ENCODE assay signal across 20 cellular contexts in genomic region chr12:12088147-12088546, GRCh38. TPM values are rescaled to one million over a fixed set of nuclear protein-coding genes. Genes with fewer than 3 reads are reported as not detected.
A peak's percentile ranks its signal among the peaks of the same experiment; 100 is the strongest.
DNase-seq lines count a peak whose midpoint lies in the region; ATAC-seq, FAIRE-seq and TF ChIP-seq lines count a peak whose summit lies in the region.
"Had no signal": no experiment of that assay in that cellular context is flagged by ENCODE, and none has a peak within 500 bp of the region (broad histone marks: within the 10 kb centered on the region; RNA-seq: fewer than 3 reads in every experiment).

No MANE protein-coding gene starts in this region.

- H3K27ac ChIP-seq in HUES64 (ENCODE audit: low read depth, low read length) (peak overlapping the region; percentile 93; the same call in 1 of the 2 replicates), astrocyte (ENCODE audit: low read depth, low read length) (no peak overlapping the region), parathyroid adenoma (no peak overlapping the region)
- H3K27ac ChIP-seq: A549 had no signal

- no peak overlapping the region for H3K4me3 ChIP-seq in HUES64 (ENCODE audit: low read length)
- H3K4me3 ChIP-seq in astrocyte (ENCODE audit: insufficient read depth, low read depth, low read length) = no peak overlapping the region
- no peak overlapping the region for H3K4me3 ChIP-seq in parathyroid adenoma (ENCODE audit: low read depth, low read length)
- H3K4me3 ChIP-seq: A549 had no signal

- 92% methylated on average over 10 of the region's 10 CpGs for WGBS in HUES64

- TF ChIP-seq CTCF in astrocyte (IDR thresholded peaks at IDR 0.05; ENCODE audit: insufficient read depth, low read depth, low read length) (no peak), parathyroid adenoma (IDR thresholded peaks at IDR 0.05) (no peak)

- H3K4me1 ChIP-seq in HUES64 (ENCODE audit: insufficient read depth, low read length) (peaks cover 22% of the 10 kb centered on the region), astrocyte (ENCODE audit: insufficient read depth, low read length) (peaks cover 12% of the 10 kb centered on the region), parathyroid adenoma (peaks cover 16% of the 10 kb centered on the region)

- H3K79me2 ChIP-seq in astrocyte (ENCODE audit: insufficient read depth, low read length) (no peaks in the 10 kb centered on the region), parathyroid adenoma (no peaks in the 10 kb centered on the region)

- H3K9me3 ChIP-seq in HUES64 (ENCODE audit: insufficient read depth, low read depth, low read length) (no peaks in the 10 kb centered on the region), astrocyte (ENCODE audit: insufficient read depth, low read depth, low read length) (no peaks in the 10 kb centered on the region), parathyroid adenoma (ENCODE audit: control insufficient read depth, low read length) (no peaks in the 10 kb centered on the region)
- H3K9me3 ChIP-seq: A549 had no signal

- ATAC-seq in left lobe of liver (peak; percentile 86), HG03520 (IDR thresholded peaks at IDR 0.05; ENCODE audit: unreplicated experiment) (no peak), HG03045 (IDR thresholded peaks at IDR 0.05; ENCODE audit: unreplicated experiment) (no peak)
- ATAC-seq: A549; CD8-positive, alpha-beta T cell had no signal

- H3K27me3 ChIP-seq in HUES64 (ENCODE audit: insufficient read depth, low read length) = no peaks in the 10 kb centered on the region
- H3K27me3 ChIP-seq in astrocyte (ENCODE audit: insufficient read depth, low read length) = peaks cover 2% of the 10 kb centered on the region
- H3K27me3 ChIP-seq in parathyroid adenoma (ENCODE audit: control insufficient read depth, insufficient read depth, low read length) = no peaks in the 10 kb centered on the region

- H3K9ac ChIP-seq in HUES64 (ENCODE audit: low read depth, low read length) (no peak overlapping the region), astrocyte (ENCODE audit: low read length) (no peak overlapping the region), parathyroid adenoma (no peak overlapping the region)

- H4K20me1 ChIP-seq in astrocyte (ENCODE audit: insufficient read depth, low read length) = no peaks in the 10 kb centered on the region

- in situ Hi-C loops in KBM-7 (cut with MboI; ENCODE audit: low pct_unique_long_range_greater_than_20kb, low sequenced_read_pairs) = loop anchor here (25.0 kb wide), 2 partner anchors 249 to 599 kb away; partner anchors contain the start of gene GPR19

- H3K4me1 Mint-ChIP-seq in astrocyte (ENCODE audit: low read depth, unreplicated experiment) = peaks cover 20% of the 10 kb centered on the region
- H3K4me1 Mint-ChIP-seq: CD14-positive monocyte had no signal

- H3K4me2 ChIP-seq in astrocyte (ENCODE audit: low read length) (no peak overlapping the region), parathyroid adenoma (ENCODE audit: low read length) (peak overlapping the region; percentile 52)
- H3K4me2 ChIP-seq: A549 had no signal

- H3K27ac Mint-ChIP-seq in astrocyte (ENCODE audit: unreplicated experiment) = peak overlapping the region; percentile 20
- H3K27ac Mint-ChIP-seq: CD8-positive, alpha-beta T cell had no signal

- H2AFZ ChIP-seq in astrocyte (ENCODE audit: low read depth, low read length) (no peak overlapping the region), parathyroid adenoma (no peak overlapping the region)

- DNase-seq in astrocyte (ENCODE audit: low read depth) = no peak
- peak; percentile 81 for DNase-seq in left lobe of liver (ENCODE audit: low spot score)
- DNase-seq in KBM-7 = no peak
- no peak for DNase-seq in COLO829 (ENCODE audit: low spot score)
- DNase-seq: Calu3; CD8-positive, alpha-beta T cell; DMS 273 treated with DMSO at 0.1 percent for 48 hours; H7; IMR-90; KG1 had no signal

- no peaks in the 10 kb centered on the region for H3K36me3 ChIP-seq in HUES64 (ENCODE audit: insufficient read depth, low read length)
- H3K36me3 ChIP-seq in astrocyte (ENCODE audit: insufficient read depth, low read length) = no peaks in the 10 kb centered on the region
- H3K36me3 ChIP-seq in parathyroid adenoma (ENCODE audit: control insufficient read depth, insufficient read depth, low read length) = no peaks in the 10 kb centered on the region

- no peak for FAIRE-seq in astrocyte (lab: Jason Lieb, UNC)
- FAIRE-seq: A549 had no signal

- no peak overlapping the region for H3K4me3 Mint-ChIP-seq in astrocyte (ENCODE audit: unreplicated experiment)
- H3K4me3 Mint-ChIP-seq: CD14-positive monocyte; CD8-positive, alpha-beta T cell had no signal

- H3K27me3 Mint-ChIP-seq in astrocyte (ENCODE audit: low read depth, unreplicated experiment) = no peaks in the 10 kb centered on the region

- peaks cover 2% of the 10 kb centered on the region for H3K36me3 Mint-ChIP-seq in astrocyte (ENCODE audit: low read depth, unreplicated experiment)
- H3K36me3 Mint-ChIP-seq: CD14-positive monocyte; CD8-positive, alpha-beta T cell had no signal

- H3K9me3 Mint-ChIP-seq in astrocyte (ENCODE audit: unreplicated experiment) = no peaks in the 10 kb centered on the region
- H3K9me3 Mint-ChIP-seq: CD8-positive, alpha-beta T cell had no signal

RNA-seq across cellular contexts. Expression of gene BCL2L14, which starts 17.4 kb away (rescaled TPM):
- 0.90 TPM for polyA plus RNA-seq in HUES64 (2013, experiment 1 of 2)
- 1.7 TPM for polyA plus RNA-seq in HUES64 (2013, experiment 2 of 2)
- total RNA-seq in astrocyte (not detected in 2 replicates), left lobe of liver (not detected)
- total RNA-seq: Daoy, HT1080, IMR-90 had no signal
- polyA plus RNA-seq: AG04450, BJ, CD14-positive monocyte, IMR-90 had no signal
